ENCODE assay signal across 8 cellular contexts in genomic region chr17:45052052-45052772, GRCh38. TPM values are rescaled to one million over a fixed set of nuclear protein-coding genes. Genes with fewer than 3 reads are reported as not detected.
DNase-seq lines count a peak whose midpoint lies in the region; ATAC-seq and TF ChIP-seq lines count a peak whose summit lies in the region.

No MANE protein-coding gene starts in this region.

- peaks cover 21% of the 10 kb centered on the region for H3K4me1 Mint-ChIP-seq in CD14-positive monocyte

- no peaks in the 10 kb centered on the region for H3K9me3 ChIP-seq in HUES48 (ENCODE audit: control insufficient read depth, insufficient read depth, low read length)

- H3K9ac ChIP-seq in HUES48 (ENCODE audit: low read depth, low read length): peak overlapping the region; percentile 66

- H3K27me3 Mint-ChIP-seq in CD14-positive monocyte (ENCODE audit: low read depth in 3 of 3): peaks cover 0 to 2% (median 0%) of the 10 kb centered on the region in 3 donors

- H3K36me3 Mint-ChIP-seq in CD14-positive monocyte: peaks cover 4% of the 10 kb centered on the region in 2 donors
- H3K36me3 Mint-ChIP-seq in activated naive CD4-positive, alpha-beta T cell treated with anti-CD3 and anti-CD28 coated beads, Interleukin-2, amount 50 U/mL, for 72 hours: peaks cover 12 to 17% of the 10 kb centered on the region in 2 donors

- H3K36me3 ChIP-seq in HUES48 (ENCODE audit: control insufficient read depth, insufficient read depth, low read length): no peaks in the 10 kb centered on the region

- H3K4me3 Mint-ChIP-seq in CD14-positive monocyte: peak overlapping the region; percentile 75 to 83

- DNase-seq in CD14-positive monocyte (ENCODE audit: low spot score) (no peak), RPMI8226 (peak; percentile 51), left ventricle myocardium superior (peak; percentile 49), sciatic nerve (ENCODE audit: low spot score) (peak; percentile 70)
- DNase-seq in activated naive CD4-positive, alpha-beta T cell treated with anti-CD3 and anti-CD28 coated beads, Interleukin-2, amount 50 U/mL, for 72 hours (ENCODE audit: low spot score in 2 of 2): peak; percentile 25 to 70

- no peak for TF ChIP-seq CTCF in CD14-positive monocyte (IDR thresholded peaks at IDR 0.05)

- peak overlapping the region; percentile 65 for H3K4me3 ChIP-seq in HUES48 (ENCODE audit: low read depth, low read length)

- H3K4me1 ChIP-seq in HUES48 (ENCODE audit: control insufficient read depth, insufficient read depth, low read length): peaks cover 5% of the 10 kb centered on the region; the same call in 1 of the 2 replicates

- peak overlapping the region; percentile 83 for H3K27ac ChIP-seq in HUES48 (ENCODE audit: low read depth, low read length)

- H3K27me3 ChIP-seq in HUES48 (ENCODE audit: control insufficient read depth, insufficient read depth, low read length): no peaks in the 10 kb centered on the region

- ATAC-seq in activated naive CD4-positive, alpha-beta T cell treated with anti-CD3 and anti-CD28 coated beads, Interleukin-2, amount 50 U/mL, for 72 hours: peak; percentile 7 to 59
- ATAC-seq in left ventricle myocardium superior (peak; percentile 2), sciatic nerve (peak; percentile 25), HG03097 (IDR thresholded peaks at IDR 0.05; ENCODE audit: low FRiP score, unreplicated experiment) (no peak), HG03520 (IDR thresholded peaks at IDR 0.05; ENCODE audit: unreplicated experiment) (no peak)

- H3K9me3 Mint-ChIP-seq in CD14-positive monocyte: no peaks in the 10 kb centered on the region
- no peaks in the 10 kb centered on the region for H3K9me3 Mint-ChIP-seq in activated naive CD4-positive, alpha-beta T cell treated with anti-CD3 and anti-CD28 coated beads, Interleukin-2, amount 50 U/mL, for 72 hours

- H3K27ac Mint-ChIP-seq in CD14-positive monocyte: peak overlapping the region in 6 of 7 donors; percentile 15 to 79 (median 36)
- H3K27ac Mint-ChIP-seq in activated naive CD4-positive, alpha-beta T cell treated with anti-CD3 and anti-CD28 coated beads, Interleukin-2, amount 50 U/mL, for 72 hours: peak overlapping the region; percentile 89 to 95

- intact Hi-C loops in CD14-positive monocyte (cut with micrococcal nuclease) (loop anchor here in 1 of 2 donors (10.0 kb wide), 1 partner anchor 157 kb away; the partner anchor contains the start of gene EFTUD2), left ventricle myocardium superior (cut with micrococcal nuclease) (no loop called here), sciatic nerve (cut with DNase I) (no loop called here)

RNA-seq across cellular contexts. Expression of gene DCAKD, which starts 0.8 kb away (rescaled TPM):
- 1 to 10 TPM; 6.6 to 8.7 TPM for polyA plus RNA-seq in CD14-positive monocyte
- total RNA-seq in activated naive CD4-positive, alpha-beta T cell treated with anti-CD3 and anti-CD28 coated beads, Interleukin-2, amount 50 U/mL, for 72 hours: 10 to 100 TPM; 38.9 to 93.4 TPM
- total RNA-seq in left ventricle myocardium superior (25.6 TPM), sciatic nerve (40.9 TPM)

RNA-seq across cellular contexts. Expression of gene NMT1, which starts 8.9 kb away (rescaled TPM):
- polyA plus RNA-seq in CD14-positive monocyte: 10 to 100 TPM; 45.1 to 50.2 TPM
- total RNA-seq in activated naive CD4-positive, alpha-beta T cell treated with anti-CD3 and anti-CD28 coated beads, Interleukin-2, amount 50 U/mL, for 72 hours: 100 to 1,000 TPM; 130 to 270 TPM
- total RNA-seq in left ventricle myocardium superior: 114 TPM
- 98.4 TPM for total RNA-seq in sciatic nerve

Comparison
In these comparisons a context has a peak if more than half of its experiments do, and no peak if none do; other contexts are left out.
1. ATAC-seq: peak in activated naive CD4-positive, alpha-beta T cell treated with anti-CD3 and anti-CD28 coated beads, Interleukin-2, amount 50 U/mL, for 72 hours (2 of 2), left ventricle myocardium superior (single experiment) and sciatic nerve (single experiment); none in HG03097 (single experiment) and HG03520 (single experiment).